In genomic region chr5:140109050-140109817, GRCh38 we compare ENCODE assay signal across 8 cellular contexts. TPM values are rescaled to one million over a fixed set of nuclear protein-coding genes. Genes with fewer than 3 reads are reported as not detected.
DNase-seq lines count a peak whose midpoint lies in the region; TF ChIP-seq lines count a peak whose summit lies in the region.

No MANE protein-coding gene starts in this region.

- peaks cover 6% of the 10 kb centered on the region for H3K27me3 ChIP-seq in kidney epithelial cell (ENCODE audit: control insufficient read depth, insufficient read depth, low read length)

- peak overlapping the region; percentile 98 for H3K4me3 Mint-ChIP-seq in activated naive CD4-positive, alpha-beta T cell treated with anti-CD3 and anti-CD28 coated beads for 36 hours
- H3K4me3 Mint-ChIP-seq in activated naive CD8-positive, alpha-beta T cell treated with anti-CD3 and anti-CD28 coated beads for 36 hours = peak overlapping the region; percentile 91
- peak overlapping the region; percentile 96 for H3K4me3 Mint-ChIP-seq in type B pancreatic cell

- H3K27me3 Mint-ChIP-seq in activated naive CD4-positive, alpha-beta T cell treated with anti-CD3 and anti-CD28 coated beads for 36 hours (ENCODE audit: low read depth) = no peaks in the 10 kb centered on the region
- H3K27me3 Mint-ChIP-seq in activated naive CD8-positive, alpha-beta T cell treated with anti-CD3 and anti-CD28 coated beads for 36 hours = peaks cover 7% of the 10 kb centered on the region
- H3K27me3 Mint-ChIP-seq in type B pancreatic cell = peaks cover 87% of the 10 kb centered on the region

- H3K27ac Mint-ChIP-seq in activated naive CD4-positive, alpha-beta T cell treated with anti-CD3 and anti-CD28 coated beads for 36 hours = peak overlapping the region; percentile 91
- H3K27ac Mint-ChIP-seq in activated naive CD8-positive, alpha-beta T cell treated with anti-CD3 and anti-CD28 coated beads for 36 hours = peak overlapping the region; percentile 90
- H3K27ac Mint-ChIP-seq in type B pancreatic cell = peak overlapping the region; percentile 63

- peaks cover 44% of the 10 kb centered on the region for H3K4me1 Mint-ChIP-seq in activated naive CD4-positive, alpha-beta T cell treated with anti-CD3 and anti-CD28 coated beads for 36 hours (ENCODE audit: low read depth)
- peaks cover 47% of the 10 kb centered on the region for H3K4me1 Mint-ChIP-seq in activated naive CD8-positive, alpha-beta T cell treated with anti-CD3 and anti-CD28 coated beads for 36 hours
- peaks cover 14% of the 10 kb centered on the region for H3K4me1 Mint-ChIP-seq in type B pancreatic cell (ENCODE audit: unreplicated experiment)

- H3K36me3 ChIP-seq in kidney epithelial cell (ENCODE audit: control insufficient read depth, insufficient read depth, low read length) = no peaks in the 10 kb centered on the region

- intact Hi-C loops in activated naive CD4-positive, alpha-beta T cell treated with anti-CD3 and anti-CD28 coated beads for 36 hours (cut with micrococcal nuclease) = loop anchor here (5.0 kb wide), 6 partner anchors 193 to 1357 kb away; partner anchors contain the start of genes ANKHD1, CTNNA1, MATR3 and PFDN1

- CTCF ChIA-PET in activated naive CD4-positive, alpha-beta T cell treated with anti-CD3 and anti-CD28 coated beads for 36 hours (lab: Charles Lee) = interaction anchor here (0.7 to 3.0 kb wide), 4 partner anchors 22 to 44 kb away, joined by 3 to 14 read pairs (median 4); no protein-coding TSS in a partner anchor

- H3K4me3 ChIP-seq in kidney epithelial cell (ENCODE audit: low read depth, low read length) = peak overlapping the region; percentile 63

- no peaks in the 10 kb centered on the region for H3K36me3 Mint-ChIP-seq in activated naive CD4-positive, alpha-beta T cell treated with anti-CD3 and anti-CD28 coated beads for 36 hours (ENCODE audit: low read depth)
- no peaks in the 10 kb centered on the region for H3K36me3 Mint-ChIP-seq in activated naive CD8-positive, alpha-beta T cell treated with anti-CD3 and anti-CD28 coated beads for 36 hours
- no peaks in the 10 kb centered on the region for H3K36me3 Mint-ChIP-seq in type B pancreatic cell

- no peaks in the 10 kb centered on the region for H3K9me3 Mint-ChIP-seq in activated naive CD4-positive, alpha-beta T cell treated with anti-CD3 and anti-CD28 coated beads for 36 hours
- H3K9me3 Mint-ChIP-seq in activated naive CD8-positive, alpha-beta T cell treated with anti-CD3 and anti-CD28 coated beads for 36 hours = no peaks in the 10 kb centered on the region
- H3K9me3 Mint-ChIP-seq in type B pancreatic cell = no peaks in the 10 kb centered on the region

- TF ChIP-seq CTCF in kidney epithelial cell (IDR thresholded peaks at IDR 0.05; ENCODE audit: insufficient read depth, low read length, poor library complexity, severe bottlenecking) (no peak), type B pancreatic cell (conservative IDR thresholded peaks at IDR 0.05) (no peak)

- DNase-seq in activated naive CD4-positive, alpha-beta T cell treated with anti-CD3 and anti-CD28 coated beads for 36 hours = no peak
- no peak for DNase-seq in activated naive CD4-positive, alpha-beta T cell (lab: John Stamatoyannopoulos, UW)
- DNase-seq in activated naive CD8-positive, alpha-beta T cell treated with anti-CD3 and anti-CD28 coated beads for 36 hours = no peak
- DNase-seq in kidney epithelial cell (ENCODE audit: low read depth) (no peak), type B pancreatic cell (ENCODE audit: extremely low spot score, unreplicated experiment) (no peak), HPDE6-E6E7 (ENCODE audit: extremely low spot score) (no peak), GF-D8 (lab: John Stamatoyannopoulos, UW) (no peak), NCI-H1105 treated with DMSO at 0.1 percent for 48 hours (lab: John Stamatoyannopoulos, UW) (no peak)

RNA-seq across cellular contexts. Expression of gene PURA, which starts 4.7 kb away (rescaled TPM):
- 10 to 100 TPM in 1 of 2 experiments, 1 to 10 TPM in 1; 9.0 to 10.3 TPM for total RNA-seq in activated naive CD4-positive, alpha-beta T cell treated with anti-CD3 and anti-CD28 coated beads for 36 hours
- total RNA-seq in activated naive CD8-positive, alpha-beta T cell treated with anti-CD3 and anti-CD28 coated beads for 36 hours = 1 to 10 TPM; 9.7 to 9.9 TPM
- total RNA-seq in kidney epithelial cell (6.0 and 7.1 TPM in 2 replicates), type B pancreatic cell (ENCODE audit: low replicate concordance) (8.3 and 10.7 TPM in 2 replicates)

RNA-seq across cellular contexts. Expression of gene IGIP, which starts 16.5 kb away (rescaled TPM):
- total RNA-seq in activated naive CD4-positive, alpha-beta T cell treated with anti-CD3 and anti-CD28 coated beads for 36 hours = 1 to 10 TPM; 1.4 to 1.6 TPM
- 1 to 10 TPM; 1.2 to 1.3 TPM for total RNA-seq in activated naive CD8-positive, alpha-beta T cell treated with anti-CD3 and anti-CD28 coated beads for 36 hours
- total RNA-seq in kidney epithelial cell = 3.1 and 4.1 TPM in 2 replicates
- 2.6 and 2.9 TPM in 2 replicates for total RNA-seq in type B pancreatic cell (ENCODE audit: low replicate concordance)
